5 cellular contexts compared by ENCODE assay signal in genomic region chr14:24836324-24836723, GRCh38.
DNase-seq lines count a peak whose midpoint lies in the region; ATAC-seq, FAIRE-seq and TF ChIP-seq lines count a peak whose summit lies in the region.
"Not testable (repeated sequence)": the region's sequence is repeated elsewhere in the genome, so short reads cannot be mapped to it uniquely, and the experiment has no call there.

No MANE protein-coding gene starts in this region.

- intact Hi-C loops in body of pancreas (cut with DNase I), result not testable (repeated sequence)

- H3K36me3 ChIP-seq in astrocyte (ENCODE audit: insufficient read depth, low read length); body of pancreas (replicated peaks in 1 of 2; ENCODE audit: insufficient read depth in 1 of 2, low read depth in 2 of 2); liver (ENCODE audit: control insufficient read depth in 4 of 4, insufficient read depth in 3 of 4, low read depth in 1 of 4, low read length in 3 of 4): not testable (repeated sequence)

- H3K9me3 Mint-ChIP-seq in astrocyte (ENCODE audit: unreplicated experiment); osteocyte (ENCODE audit: unreplicated experiment): not testable (repeated sequence)

- not testable (repeated sequence) for H3K27me3 ChIP-seq in astrocyte (ENCODE audit: insufficient read depth, low read length); body of pancreas; liver (ENCODE audit: control insufficient read depth in 4 of 4, insufficient read depth in 4 of 4, low read length in 3 of 4)

- H3K4me3 ChIP-seq in astrocyte (ENCODE audit: insufficient read depth, low read depth, low read length); body of pancreas; liver (ENCODE audit: low read depth in 1 of 3, low read length in 3 of 3): not testable (repeated sequence)

- H4K20me1 ChIP-seq in astrocyte (ENCODE audit: insufficient read depth, low read length), result not testable (repeated sequence)

- not testable (repeated sequence) for H3K27me3 Mint-ChIP-seq in astrocyte (ENCODE audit: low read depth, unreplicated experiment); osteocyte (ENCODE audit: unreplicated experiment)

- 80 to 83% methylated on average over 6 of the region's 6 CpGs for WGBS in body of pancreas, 2 donors
- WGBS in liver, result 81% methylated on average over 6 of the region's 6 CpGs

- H3K4me1 Mint-ChIP-seq in astrocyte (ENCODE audit: low read depth, unreplicated experiment), result peaks cover 41% of the 10 kb centered on the region
- H3K4me1 Mint-ChIP-seq in osteocyte (ENCODE audit: unreplicated experiment), result peaks cover 62% of the 10 kb centered on the region

- not testable (repeated sequence) for H3K4me2 ChIP-seq in astrocyte (ENCODE audit: low read length)

- not testable (repeated sequence) for H3K79me2 ChIP-seq in astrocyte (ENCODE audit: insufficient read depth, low read length)

- FAIRE-seq in astrocyte (lab: Jason Lieb, UNC), result not testable (repeated sequence)

- not testable (repeated sequence) for H3K9ac ChIP-seq in astrocyte (ENCODE audit: low read length); liver (ENCODE audit: low read depth in 1 of 2, low read length in 2 of 2)

- not testable (repeated sequence) for H2AFZ ChIP-seq in astrocyte (ENCODE audit: low read depth, low read length)

- H3K27ac Mint-ChIP-seq in astrocyte (ENCODE audit: unreplicated experiment) (peak overlapping the region; percentile 47), osteocyte (ENCODE audit: unreplicated experiment) (peak overlapping the region; percentile 93)

- not testable (repeated sequence) for H3K4me3 Mint-ChIP-seq in astrocyte (ENCODE audit: unreplicated experiment); osteocyte (ENCODE audit: unreplicated experiment)

- not testable (repeated sequence) for H3K27ac ChIP-seq in astrocyte (ENCODE audit: low read depth, low read length); body of pancreas
- H3K27ac ChIP-seq in liver (ENCODE audit: low read depth in 1 of 2, low read length in 2 of 2), result peak overlapping the region in 1 of 2 donors; percentile 2

- not testable (repeated sequence) for DNase-seq in astrocyte (ENCODE audit: low read depth); left lobe of liver (ENCODE audit: low spot score); osteocyte (ENCODE audit: extremely low spot score, unreplicated experiment)
- DNase-seq in body of pancreas, result peak in 1 of 4 donors; percentile 13

- H3K36me3 Mint-ChIP-seq in astrocyte (ENCODE audit: low read depth, unreplicated experiment); osteocyte (ENCODE audit: unreplicated experiment): not testable (repeated sequence)

- ATAC-seq in body of pancreas, result peak; percentile 50
- peak; percentile 23 for ATAC-seq in left lobe of liver

- peak in 1 of 2 donors; percentile 24 for TF ChIP-seq RAD21 in liver (IDR thresholded peaks at IDR 0.05)

- not testable (repeated sequence) for H3K4me1 ChIP-seq in astrocyte (ENCODE audit: insufficient read depth, low read length)
- peaks cover 24% of the 10 kb centered on the region for H3K4me1 ChIP-seq in body of pancreas
- peaks cover 0 to 29% (median 15%) of the 10 kb centered on the region in 4 donors for H3K4me1 ChIP-seq in liver (ENCODE audit: control insufficient read depth in 4 of 4, insufficient read depth in 4 of 4, low read length in 3 of 4)

- not testable (repeated sequence) for TF ChIP-seq CTCF in astrocyte (IDR thresholded peaks at IDR 0.05; ENCODE audit: insufficient read depth, low read depth, low read length); body of pancreas (IDR thresholded peaks at IDR 0.05); liver (IDR thresholded peaks at IDR 0.05; ENCODE audit: low read depth, low read length, missing input control); osteocyte (IDR thresholded peaks at IDR 0.05)

- TF ChIP-seq POLR2A in body of pancreas (IDR thresholded peaks at IDR 0.05), result not testable (repeated sequence)

- not testable (repeated sequence) for H3K9me3 ChIP-seq in astrocyte (ENCODE audit: insufficient read depth, low read depth, low read length); body of pancreas; liver (ENCODE audit: control insufficient read depth in 4 of 4, low read length in 3 of 4)

TF ChIP-seq in liver, 16 proteins besides CTCF, POLR2A, EP300 and RAD21:
- TF ChIP-seq SP1 (IDR thresholded peaks at IDR 0.05) (peak; percentile 19), RXRA (IDR thresholded peaks at IDR 0.05) (peak in 1 of 2 donors; percentile 55), YY1 (IDR thresholded peaks at IDR 0.05) (peak; percentile 18), JUND (IDR thresholded peaks at IDR 0.05) (peak; percentile 14 to 54), HNF4A (conservative IDR thresholded peaks at IDR 0.05) (peak; percentile 67 to 80)
